In the genomic region with DNA sequence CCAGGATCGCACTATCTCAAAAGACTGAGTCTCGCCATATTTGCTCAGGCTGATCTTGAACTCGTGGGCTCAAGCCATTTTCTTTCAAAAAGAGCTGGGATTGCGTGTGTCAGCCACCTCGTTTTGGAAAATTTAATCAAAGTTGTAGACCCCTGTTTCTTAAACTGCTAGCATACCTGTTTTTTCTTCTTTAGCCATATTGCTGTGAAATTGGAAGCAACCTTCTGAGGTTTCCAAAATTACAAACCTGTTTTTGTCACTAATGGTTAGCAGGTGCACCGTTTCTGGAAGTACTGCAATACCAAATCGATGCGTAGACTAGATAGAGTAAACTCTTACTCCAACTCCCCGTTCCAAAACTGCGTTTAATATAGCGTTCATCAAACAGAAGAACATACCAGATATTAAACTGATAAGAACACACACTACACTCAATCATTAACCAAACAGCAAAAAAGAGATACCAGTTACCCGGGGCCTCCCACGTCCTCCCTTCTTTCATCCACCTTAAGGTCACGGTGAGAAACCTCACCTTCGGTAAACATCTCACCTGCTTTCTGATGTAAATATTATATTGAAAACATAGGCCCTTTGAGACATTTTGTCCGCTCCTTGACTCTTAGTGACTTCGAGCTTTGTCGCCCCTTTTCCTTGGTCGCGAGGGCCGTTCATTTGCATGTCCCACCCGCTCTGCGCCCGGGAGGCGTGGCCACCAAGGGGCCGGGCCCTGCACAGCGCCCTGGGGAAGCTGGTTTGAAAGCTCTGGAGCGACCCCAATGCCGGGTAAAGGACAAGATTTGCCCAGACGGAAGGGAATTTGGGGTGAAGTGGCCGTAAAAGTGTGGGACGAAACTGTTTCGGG, we compare ENCODE assay signal across 8 cellular contexts. TPM values are rescaled to one million over a fixed set of nuclear protein-coding genes. Genes with fewer than 3 reads are reported as not detected.
A peak's percentile ranks its signal among the peaks of the same experiment; 100 is the strongest.
DNase-seq lines count a peak whose midpoint lies in the region; ATAC-seq and TF ChIP-seq lines count a peak whose summit lies in the region.

A gene (minus strand): TSS at position 462 of the 862 bp plus-strand sequence.

- H3K27me3 ChIP-seq in iPS DF 6.9 (ENCODE audit: control insufficient read depth, insufficient read depth, low read length) (no peaks in the 10 kb centered on the region), sigmoid colon (no peaks in the 10 kb centered on the region)

- TF ChIP-seq POLR2A in sigmoid colon (IDR thresholded peaks at IDR 0.05): peak in 1 of 2 donors; percentile 1

- H3K27ac ChIP-seq in iPS DF 6.9 (ENCODE audit: low read length) (no peak within 1 kb of the TSS), sigmoid colon (peak within 1 kb of the TSS; percentile 48 to 65 (median 62))

- H3K36me3 ChIP-seq in iPS DF 6.9 (ENCODE audit: control insufficient read depth, insufficient read depth, low read length) (no peaks in the 10 kb centered on the region), sigmoid colon (no peaks in the 10 kb centered on the region)

- intact Hi-C loops in sigmoid colon (cut with DNase I): no loop called here

- H3K4me1 ChIP-seq in iPS DF 6.9 (ENCODE audit: control insufficient read depth, insufficient read depth, low read length): peaks cover 8% of the 10 kb centered on the region
- H3K4me1 ChIP-seq in sigmoid colon: peaks cover 3 to 9% (median 4%) of the 10 kb centered on the region in 4 donors

- H3K4me3 ChIP-seq in GM12865 (ENCODE audit: low read depth, low read length) (peak within 1 kb of the TSS; percentile 79), astrocyte of the spinal cord (ENCODE audit: low read depth, low read length) (peak within 1 kb of the TSS; percentile 75), iPS DF 6.9 (ENCODE audit: low read length) (peak within 1 kb of the TSS; percentile 83; the same call in 1 of the 2 replicates), sigmoid colon (peak within 1 kb of the TSS; percentile 48 to 60 (median 50))

- in situ Hi-C loops in astrocyte of the spinal cord (cut with HindIII; ENCODE audit: low sequenced_read_pairs): no loop called here

- H3K9me3 ChIP-seq in iPS DF 6.9 (ENCODE audit: control insufficient read depth, insufficient read depth, low read length): no peaks in the 10 kb centered on the region
- no peaks in the 10 kb centered on the region for H3K9me3 ChIP-seq in sigmoid colon

- DNase-seq in GM12865 (ENCODE audit: low read depth): peak; percentile 94
- DNase-seq in NCI-H1417 (lab: John Stamatoyannopoulos, UW): peak in 2 of 3 experiments; percentile 79 to 93
- peak; percentile 68 for DNase-seq in T-helper 9 cell
- DNase-seq in astrocyte of the spinal cord (ENCODE audit: low read depth, low spot score): peak; percentile 95
- DNase-seq in iPS DF 6.9 (ENCODE audit: low read depth, low spot score): no peak
- peak; percentile 83 for DNase-seq in sigmoid colon
- no peak for DNase-seq in D341Med (ENCODE audit: low spot score)

- peak; percentile 85 for ATAC-seq in HG02759 (IDR thresholded peaks at IDR 0.05; ENCODE audit: unreplicated experiment)

- TF ChIP-seq EP300 in sigmoid colon (IDR thresholded peaks at IDR 0.05): no peak

- no CpG with 5 or more reads among the region's 33 CpGs for whole genome bisulfite sequencing in iPS DF 6.9 (ENCODE audit: insufficient coverage, insufficient read length)
- WGBS in sigmoid colon, 2 donors: 8 to 9% methylated on average over 33 of the region's 33 CpGs

- TF ChIP-seq CTCF in GM12865 (IDR thresholded peaks at IDR 0.05; ENCODE audit: insufficient read depth, low read depth, low read length, missing control alignments): no peak
- TF ChIP-seq CTCF in astrocyte of the spinal cord (IDR thresholded peaks at IDR 0.05; ENCODE audit: low read depth, low read length): no peak
- no peak for TF ChIP-seq CTCF in sigmoid colon (IDR thresholded peaks at IDR 0.05)

RNA-seq across cellular contexts. Expression of the gene that starts here (rescaled TPM):
- total RNA-seq in sigmoid colon: not detected
- polyA plus RNA-seq in sigmoid colon: not detected

Comparison
In these comparisons a context has a peak if more than half of its experiments do, and no peak if none do; other contexts are left out.
1. Peak in DNase-seq, H3K4me3 ChIP-seq and H3K27ac ChIP-seq in sigmoid colon; RNA of the gene not detected or under 1 TPM.
2. DNase-seq: peak in GM12865 (single experiment), NCI-H1417 (2 of 3), T-helper 9 cell (single experiment) and astrocyte of the spinal cord (single experiment); none in iPS DF 6.9 (single experiment) and D341Med (single experiment).
3. Peak in every context shown above with its lines, with median percentiles within 50 percentile points of each other: H3K4me3 ChIP-seq.